In the genomic region with DNA sequence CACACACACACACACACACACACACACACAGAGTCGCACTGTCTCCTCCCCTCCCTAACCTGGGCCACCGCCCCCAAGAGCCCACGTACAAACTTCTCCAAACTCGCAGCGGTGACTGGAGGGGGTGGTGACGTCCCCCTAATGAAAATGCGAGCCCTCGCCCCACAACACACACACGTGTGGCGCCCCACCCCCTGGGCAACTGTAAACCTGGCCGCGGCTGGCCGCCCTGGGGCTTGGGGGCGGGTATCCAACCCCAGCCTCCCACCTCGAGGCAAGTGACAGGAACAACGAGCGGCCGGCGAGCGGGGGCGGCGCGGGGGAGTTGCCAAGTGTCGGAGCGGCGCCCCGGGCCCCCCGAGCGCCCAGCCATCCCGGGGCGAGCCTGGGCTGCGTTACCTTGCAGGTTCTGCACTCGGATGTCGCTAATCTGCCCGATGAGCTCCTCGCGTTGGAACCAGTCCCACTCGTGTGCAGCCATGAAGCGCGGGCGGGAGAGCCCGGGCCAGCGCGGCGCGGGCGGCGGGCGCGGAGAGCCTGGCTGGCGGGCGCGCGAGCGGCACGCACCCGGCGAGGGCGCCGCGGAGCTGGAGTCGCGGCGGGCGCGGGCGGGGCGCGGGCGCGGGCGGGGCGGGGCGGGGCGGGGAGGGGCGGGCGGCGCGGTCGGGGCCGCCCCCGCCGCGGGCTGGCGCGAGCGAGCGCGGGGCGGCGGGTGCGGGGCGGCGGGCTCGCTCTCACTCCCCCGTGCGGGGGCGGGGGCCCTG, we compare ENCODE assay signal across 1 cellular context.
TF ChIP-seq lines count a peak whose summit lies in the region.

A gene with protein sequence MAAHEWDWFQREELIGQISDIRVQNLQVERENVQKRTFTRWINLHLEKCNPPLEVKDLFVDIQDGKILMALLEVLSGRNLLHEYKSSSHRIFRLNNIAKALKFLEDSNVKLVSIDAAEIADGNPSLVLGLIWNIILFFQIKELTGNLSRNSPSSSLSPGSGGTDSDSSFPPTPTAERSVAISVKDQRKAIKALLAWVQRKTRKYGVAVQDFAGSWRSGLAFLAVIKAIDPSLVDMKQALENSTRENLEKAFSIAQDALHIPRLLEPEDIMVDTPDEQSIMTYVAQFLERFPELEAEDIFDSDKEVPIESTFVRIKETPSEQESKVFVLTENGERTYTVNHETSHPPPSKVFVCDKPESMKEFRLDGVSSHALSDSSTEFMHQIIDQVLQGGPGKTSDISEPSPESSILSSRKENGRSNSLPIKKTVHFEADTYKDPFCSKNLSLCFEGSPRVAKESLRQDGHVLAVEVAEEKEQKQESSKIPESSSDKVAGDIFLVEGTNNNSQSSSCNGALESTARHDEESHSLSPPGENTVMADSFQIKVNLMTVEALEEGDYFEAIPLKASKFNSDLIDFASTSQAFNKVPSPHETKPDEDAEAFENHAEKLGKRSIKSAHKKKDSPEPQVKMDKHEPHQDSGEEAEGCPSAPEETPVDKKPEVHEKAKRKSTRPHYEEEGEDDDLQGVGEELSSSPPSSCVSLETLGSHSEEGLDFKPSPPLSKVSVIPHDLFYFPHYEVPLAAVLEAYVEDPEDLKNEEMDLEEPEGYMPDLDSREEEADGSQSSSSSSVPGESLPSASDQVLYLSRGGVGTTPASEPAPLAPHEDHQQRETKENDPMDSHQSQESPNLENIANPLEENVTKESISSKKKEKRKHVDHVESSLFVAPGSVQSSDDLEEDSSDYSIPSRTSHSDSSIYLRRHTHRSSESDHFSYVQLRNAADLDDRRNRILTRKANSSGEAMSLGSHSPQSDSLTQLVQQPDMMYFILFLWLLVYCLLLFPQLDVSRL (minus strand): TSS at position 597 of the 764 bp plus-strand sequence. CDS start 116 bp downstream, at position 481.

TF ChIP-seq in HepG2, 621 proteins besides CTCF, POLR2A, EP300 and RAD21 (continues in another document):
- TF ChIP-seq, protein P1, sequence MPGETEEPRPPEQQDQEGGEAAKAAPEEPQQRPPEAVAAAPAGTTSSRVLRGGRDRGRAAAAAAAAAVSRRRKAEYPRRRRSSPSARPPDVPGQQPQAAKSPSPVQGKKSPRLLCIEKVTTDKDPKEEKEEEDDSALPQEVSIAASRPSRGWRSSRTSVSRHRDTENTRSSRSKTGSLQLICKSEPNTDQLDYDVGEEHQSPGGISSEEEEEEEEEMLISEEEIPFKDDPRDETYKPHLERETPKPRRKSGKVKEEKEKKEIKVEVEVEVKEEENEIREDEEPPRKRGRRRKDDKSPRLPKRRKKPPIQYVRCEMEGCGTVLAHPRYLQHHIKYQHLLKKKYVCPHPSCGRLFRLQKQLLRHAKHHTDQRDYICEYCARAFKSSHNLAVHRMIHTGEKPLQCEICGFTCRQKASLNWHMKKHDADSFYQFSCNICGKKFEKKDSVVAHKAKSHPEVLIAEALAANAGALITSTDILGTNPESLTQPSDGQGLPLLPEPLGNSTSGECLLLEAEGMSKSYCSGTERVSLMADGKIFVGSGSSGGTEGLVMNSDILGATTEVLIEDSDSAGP (CRISPR knock-in tag; IDR thresholded peaks at IDR 0.05; ENCODE audit: borderline replicate concordance) = peak; percentile 51; the same call in 1 of the 2 replicates
- TF ChIP-seq SNAPC2 (CRISPR knock-in tag; IDR thresholded peaks at IDR 0.05) (no peak), SYNCRIP (IDR thresholded peaks at IDR 0.05; ENCODE audit: insufficient read depth, low read depth, low read length) (no peak), NFE2 (CRISPR knock-in tag; IDR thresholded peaks at IDR 0.05) (no peak), ZNF777 (CRISPR knock-in tag; IDR thresholded peaks at IDR 0.05) (0 out of 2 replicates have a peak, but pooled peaks have one; percentile 47), ZNF883 (CRISPR knock-in tag; IDR thresholded peaks at IDR 0.05; ENCODE audit: not compliant biosample characterization) (no peak), NCOA2 (CRISPR knock-in tag; IDR thresholded peaks at IDR 0.05) (no peak), RBFOX2 (IDR thresholded peaks at IDR 0.05; ENCODE audit: low read depth, low read length) (peak; percentile 72), KDM5B (CRISPR knock-in tag; IDR thresholded peaks at IDR 0.05; ENCODE audit: borderline replicate concordance) (peak; percentile 78), MXI1 (IDR thresholded peaks at IDR 0.05; ENCODE audit: borderline replicate concordance, low read depth, low read length) (peak; percentile 29; the same call in 1 of the 3 replicates), MATR3 (CRISPR knock-in tag; IDR thresholded peaks at IDR 0.05) (no peak), U2AF2 (IDR thresholded peaks at IDR 0.05; ENCODE audit: low read depth, low read length) (no peak), ZNF768 (CRISPR knock-in tag; IDR thresholded peaks at IDR 0.05) (peak; percentile 25; the same call in 1 of the 2 replicates), NR2F2 (IDR thresholded peaks at IDR 0.05; ENCODE audit: borderline replicate concordance, low read depth) (no peak), GABPB1 (CRISPR knock-in tag; IDR thresholded peaks at IDR 0.05) (peak; percentile 51; the same call in 1 of the 2 replicates), POGZ (CRISPR knock-in tag; IDR thresholded peaks at IDR 0.05) (peak; percentile 43; the same call in 1 of the 2 replicates), SRSF4 (IDR thresholded peaks at IDR 0.05; ENCODE audit: low read depth, low read length, poor library complexity, severe bottlenecking) (no peak), POLR2AphosphoS5 (IDR thresholded peaks at IDR 0.05; ENCODE audit: low read depth, low read length) (no peak), NONO (IDR thresholded peaks at IDR 0.05) (no peak), NONO (CRISPR knock-in tag; conservative IDR thresholded peaks at IDR 0.05) (peak; percentile 44; the same call in 1 of the 2 replicates), NFYC (CRISPR knock-in tag; IDR thresholded peaks at IDR 0.05) (no peak), PTBP1 (IDR thresholded peaks at IDR 0.05; ENCODE audit: low read depth, low read length, poor library complexity, severe bottlenecking) (peak; percentile 32), ZNF619 (CRISPR knock-in tag; IDR thresholded peaks at IDR 0.05) (0 out of 2 replicates have a peak, but pooled peaks have one; percentile 32), PCBP1 (IDR thresholded peaks at IDR 0.05; ENCODE audit: borderline replicate concordance, low read depth, low read length) (no peak)
- TF ChIP-seq, protein P2, sequence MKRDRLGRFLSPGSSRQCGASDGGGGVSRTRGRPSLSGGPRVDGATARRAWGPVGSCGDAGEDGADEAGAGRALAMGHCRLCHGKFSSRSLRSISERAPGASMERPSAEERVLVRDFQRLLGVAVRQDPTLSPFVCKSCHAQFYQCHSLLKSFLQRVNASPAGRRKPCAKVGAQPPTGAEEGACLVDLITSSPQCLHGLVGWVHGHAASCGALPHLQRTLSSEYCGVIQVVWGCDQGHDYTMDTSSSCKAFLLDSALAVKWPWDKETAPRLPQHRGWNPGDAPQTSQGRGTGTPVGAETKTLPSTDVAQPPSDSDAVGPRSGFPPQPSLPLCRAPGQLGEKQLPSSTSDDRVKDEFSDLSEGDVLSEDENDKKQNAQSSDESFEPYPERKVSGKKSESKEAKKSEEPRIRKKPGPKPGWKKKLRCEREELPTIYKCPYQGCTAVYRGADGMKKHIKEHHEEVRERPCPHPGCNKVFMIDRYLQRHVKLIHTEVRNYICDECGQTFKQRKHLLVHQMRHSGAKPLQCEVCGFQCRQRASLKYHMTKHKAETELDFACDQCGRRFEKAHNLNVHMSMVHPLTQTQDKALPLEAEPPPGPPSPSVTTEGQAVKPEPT (CRISPR knock-in tag; IDR thresholded peaks at IDR 0.05; ENCODE audit: low read depth) = no peak
- TF ChIP-seq, protein P3, sequence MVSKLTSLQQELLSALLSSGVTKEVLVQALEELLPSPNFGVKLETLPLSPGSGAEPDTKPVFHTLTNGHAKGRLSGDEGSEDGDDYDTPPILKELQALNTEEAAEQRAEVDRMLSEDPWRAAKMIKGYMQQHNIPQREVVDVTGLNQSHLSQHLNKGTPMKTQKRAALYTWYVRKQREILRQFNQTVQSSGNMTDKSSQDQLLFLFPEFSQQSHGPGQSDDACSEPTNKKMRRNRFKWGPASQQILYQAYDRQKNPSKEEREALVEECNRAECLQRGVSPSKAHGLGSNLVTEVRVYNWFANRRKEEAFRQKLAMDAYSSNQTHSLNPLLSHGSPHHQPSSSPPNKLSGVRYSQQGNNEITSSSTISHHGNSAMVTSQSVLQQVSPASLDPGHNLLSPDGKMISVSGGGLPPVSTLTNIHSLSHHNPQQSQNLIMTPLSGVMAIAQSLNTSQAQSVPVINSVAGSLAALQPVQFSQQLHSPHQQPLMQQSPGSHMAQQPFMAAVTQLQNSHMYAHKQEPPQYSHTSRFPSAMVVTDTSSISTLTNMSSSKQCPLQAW (CRISPR knock-in tag; IDR thresholded peaks at IDR 0.05) = 0 out of 2 replicates have a peak, but pooled peaks have one; percentile 38
- TF ChIP-seq, protein P4, sequence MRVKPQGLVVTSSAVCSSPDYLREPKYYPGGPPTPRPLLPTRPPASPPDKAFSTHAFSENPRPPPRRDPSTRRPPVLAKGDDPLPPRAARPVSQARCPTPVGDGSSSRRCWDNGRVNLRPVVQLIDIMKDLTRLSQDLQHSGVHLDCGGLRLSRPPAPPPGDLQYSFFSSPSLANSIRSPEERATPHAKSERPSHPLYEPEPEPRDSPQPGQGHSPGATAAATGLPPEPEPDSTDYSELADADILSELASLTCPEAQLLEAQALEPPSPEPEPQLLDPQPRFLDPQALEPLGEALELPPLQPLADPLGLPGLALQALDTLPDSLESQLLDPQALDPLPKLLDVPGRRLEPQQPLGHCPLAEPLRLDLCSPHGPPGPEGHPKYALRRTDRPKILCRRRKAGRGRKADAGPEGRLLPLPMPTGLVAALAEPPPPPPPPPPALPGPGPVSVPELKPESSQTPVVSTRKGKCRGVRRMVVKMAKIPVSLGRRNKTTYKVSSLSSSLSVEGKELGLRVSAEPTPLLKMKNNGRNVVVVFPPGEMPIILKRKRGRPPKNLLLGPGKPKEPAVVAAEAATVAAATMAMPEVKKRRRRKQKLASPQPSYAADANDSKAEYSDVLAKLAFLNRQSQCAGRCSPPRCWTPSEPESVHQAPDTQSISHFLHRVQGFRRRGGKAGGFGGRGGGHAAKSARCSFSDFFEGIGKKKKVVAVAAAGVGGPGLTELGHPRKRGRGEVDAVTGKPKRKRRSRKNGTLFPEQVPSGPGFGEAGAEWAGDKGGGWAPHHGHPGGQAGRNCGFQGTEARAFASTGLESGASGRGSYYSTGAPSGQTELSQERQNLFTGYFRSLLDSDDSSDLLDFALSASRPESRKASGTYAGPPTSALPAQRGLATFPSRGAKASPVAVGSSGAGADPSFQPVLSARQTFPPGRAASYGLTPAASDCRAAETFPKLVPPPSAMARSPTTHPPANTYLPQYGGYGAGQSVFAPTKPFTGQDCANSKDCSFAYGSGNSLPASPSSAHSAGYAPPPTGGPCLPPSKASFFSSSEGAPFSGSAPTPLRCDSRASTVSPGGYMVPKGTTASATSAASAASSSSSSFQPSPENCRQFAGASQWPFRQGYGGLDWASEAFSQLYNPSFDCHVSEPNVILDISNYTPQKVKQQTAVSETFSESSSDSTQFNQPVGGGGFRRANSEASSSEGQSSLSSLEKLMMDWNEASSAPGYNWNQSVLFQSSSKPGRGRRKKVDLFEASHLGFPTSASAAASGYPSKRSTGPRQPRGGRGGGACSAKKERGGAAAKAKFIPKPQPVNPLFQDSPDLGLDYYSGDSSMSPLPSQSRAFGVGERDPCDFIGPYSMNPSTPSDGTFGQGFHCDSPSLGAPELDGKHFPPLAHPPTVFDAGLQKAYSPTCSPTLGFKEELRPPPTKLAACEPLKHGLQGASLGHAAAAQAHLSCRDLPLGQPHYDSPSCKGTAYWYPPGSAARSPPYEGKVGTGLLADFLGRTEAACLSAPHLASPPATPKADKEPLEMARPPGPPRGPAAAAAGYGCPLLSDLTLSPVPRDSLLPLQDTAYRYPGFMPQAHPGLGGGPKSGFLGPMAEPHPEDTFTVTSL (CRISPR knock-in tag; IDR thresholded peaks at IDR 0.05; ENCODE audit: borderline replicate concordance) = no peak
- TF ChIP-seq, protein P5, sequence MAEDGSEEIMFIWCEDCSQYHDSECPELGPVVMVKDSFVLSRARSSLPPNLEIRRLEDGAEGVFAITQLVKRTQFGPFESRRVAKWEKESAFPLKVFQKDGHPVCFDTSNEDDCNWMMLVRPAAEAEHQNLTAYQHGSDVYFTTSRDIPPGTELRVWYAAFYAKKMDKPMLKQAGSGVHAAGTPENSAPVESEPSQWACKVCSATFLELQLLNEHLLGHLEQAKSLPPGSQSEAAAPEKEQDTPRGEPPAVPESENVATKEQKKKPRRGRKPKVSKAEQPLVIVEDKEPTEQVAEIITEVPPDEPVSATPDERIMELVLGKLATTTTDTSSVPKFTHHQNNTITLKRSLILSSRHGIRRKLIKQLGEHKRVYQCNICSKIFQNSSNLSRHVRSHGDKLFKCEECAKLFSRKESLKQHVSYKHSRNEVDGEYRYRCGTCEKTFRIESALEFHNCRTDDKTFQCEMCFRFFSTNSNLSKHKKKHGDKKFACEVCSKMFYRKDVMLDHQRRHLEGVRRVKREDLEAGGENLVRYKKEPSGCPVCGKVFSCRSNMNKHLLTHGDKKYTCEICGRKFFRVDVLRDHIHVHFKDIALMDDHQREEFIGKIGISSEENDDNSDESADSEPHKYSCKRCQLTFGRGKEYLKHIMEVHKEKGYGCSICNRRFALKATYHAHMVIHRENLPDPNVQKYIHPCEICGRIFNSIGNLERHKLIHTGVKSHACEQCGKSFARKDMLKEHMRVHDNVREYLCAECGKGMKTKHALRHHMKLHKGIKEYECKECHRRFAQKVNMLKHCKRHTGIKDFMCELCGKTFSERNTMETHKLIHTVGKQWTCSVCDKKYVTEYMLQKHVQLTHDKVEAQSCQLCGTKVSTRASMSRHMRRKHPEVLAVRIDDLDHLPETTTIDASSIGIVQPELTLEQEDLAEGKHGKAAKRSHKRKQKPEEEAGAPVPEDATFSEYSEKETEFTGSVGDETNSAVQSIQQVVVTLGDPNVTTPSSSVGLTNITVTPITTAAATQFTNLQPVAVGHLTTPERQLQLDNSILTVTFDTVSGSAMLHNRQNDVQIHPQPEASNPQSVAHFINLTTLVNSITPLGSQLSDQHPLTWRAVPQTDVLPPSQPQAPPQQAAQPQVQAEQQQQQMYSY (CRISPR knock-in tag; IDR thresholded peaks at IDR 0.05) = no peak
- TF ChIP-seq, protein P6, sequence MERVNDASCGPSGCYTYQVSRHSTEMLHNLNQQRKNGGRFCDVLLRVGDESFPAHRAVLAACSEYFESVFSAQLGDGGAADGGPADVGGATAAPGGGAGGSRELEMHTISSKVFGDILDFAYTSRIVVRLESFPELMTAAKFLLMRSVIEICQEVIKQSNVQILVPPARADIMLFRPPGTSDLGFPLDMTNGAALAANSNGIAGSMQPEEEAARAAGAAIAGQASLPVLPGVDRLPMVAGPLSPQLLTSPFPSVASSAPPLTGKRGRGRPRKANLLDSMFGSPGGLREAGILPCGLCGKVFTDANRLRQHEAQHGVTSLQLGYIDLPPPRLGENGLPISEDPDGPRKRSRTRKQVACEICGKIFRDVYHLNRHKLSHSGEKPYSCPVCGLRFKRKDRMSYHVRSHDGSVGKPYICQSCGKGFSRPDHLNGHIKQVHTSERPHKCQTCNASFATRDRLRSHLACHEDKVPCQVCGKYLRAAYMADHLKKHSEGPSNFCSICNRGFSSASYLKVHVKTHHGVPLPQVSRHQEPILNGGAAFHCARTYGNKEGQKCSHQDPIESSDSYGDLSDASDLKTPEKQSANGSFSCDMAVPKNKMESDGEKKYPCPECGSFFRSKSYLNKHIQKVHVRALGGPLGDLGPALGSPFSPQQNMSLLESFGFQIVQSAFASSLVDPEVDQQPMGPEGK (CRISPR knock-in tag; IDR thresholded peaks at IDR 0.05) = peak; percentile 65
